ENCODE assay signal across 16 cellular contexts in genomic region chr3:14368885-14369284, GRCh38. TPM values are rescaled to one million over a fixed set of nuclear protein-coding genes. Genes with fewer than 3 reads are reported as not detected.
DNase-seq lines count a peak whose midpoint lies in the region; ATAC-seq and TF ChIP-seq lines count a peak whose summit lies in the region.
"Had no signal": no experiment of that assay in that cellular context is flagged by ENCODE, and none has a peak within 500 bp of the region (broad histone marks: within the 10 kb centered on the region; RNA-seq: fewer than 3 reads in every experiment).

No MANE protein-coding gene starts in this region.

- no peak overlapping the region for H3K27ac ChIP-seq in right cardiac atrium (ENCODE audit: low read length)
- no peak overlapping the region for H3K27ac ChIP-seq in left ventricle myocardium inferior (replicated peaks)
- H3K27ac ChIP-seq: 22Rv1, BLaER1 had no signal

- H3K9me3 ChIP-seq in right cardiac atrium (ENCODE audit: control insufficient read depth, low read length): no peaks in the 10 kb centered on the region
- H3K9me3 ChIP-seq in left ventricle myocardium inferior (replicated peaks): no peaks in the 10 kb centered on the region
- H3K9me3 ChIP-seq: BLaER1, Caco-2, HAP-1 had no signal

- H3K4me1 Mint-ChIP-seq in WTC11: peaks cover 45% of the 10 kb centered on the region
- H3K4me1 Mint-ChIP-seq in dendritic cell treated with granulocyte-macrophage colony-stimulating factor and Interleukin-4, amounts not matched to agents 40 ng/mL and 50 ng/mL, for 4 days (ENCODE audit: low read depth): peaks cover 80% of the 10 kb centered on the region
- H3K4me1 Mint-ChIP-seq in activated T-cell treated with anti-CD3 and anti-CD28 coated beads, Interleukin-2, amount 50 U/mL, for 72 hours (ENCODE audit: low read depth): no peaks in the 10 kb centered on the region
- H3K4me1 Mint-ChIP-seq: B cell had no signal

- no peak overlapping the region for H3K4me3 ChIP-seq in right cardiac atrium (ENCODE audit: low read length)
- H3K4me3 ChIP-seq in left ventricle myocardium inferior: no peak overlapping the region
- H3K4me3 ChIP-seq: BLaER1, HAP-1 had no signal

- no peaks in the 10 kb centered on the region for H3K36me3 ChIP-seq in left ventricle myocardium inferior
- H3K36me3 ChIP-seq: BLaER1, HAP-1 had no signal

- CTCF ChIA-PET in WTC11 (lab: Charles Lee): interaction anchor here (0.6 to 3.4 kb wide), 18 partner anchors 11 to 165 kb away, joined by 3 to 47 read pairs (median 4); partner anchors contain the start of gene SLC6A6

- H3K36me3 Mint-ChIP-seq in WTC11: no peaks in the 10 kb centered on the region
- H3K36me3 Mint-ChIP-seq in dendritic cell treated with granulocyte-macrophage colony-stimulating factor and Interleukin-4, amounts not matched to agents 40 ng/mL and 50 ng/mL, for 4 days (ENCODE audit: low read depth): no peaks in the 10 kb centered on the region
- no peaks in the 10 kb centered on the region for H3K36me3 Mint-ChIP-seq in activated T-cell treated with anti-CD3 and anti-CD28 coated beads, Interleukin-2, amount 50 U/mL, for 72 hours (ENCODE audit: insufficient read depth in 2 of 2)
- H3K36me3 Mint-ChIP-seq: CD4-positive, CD25-positive, alpha-beta regulatory T cell; CD8-positive, alpha-beta T cell had no signal

- H3K4me1 ChIP-seq in right cardiac atrium (ENCODE audit: control insufficient read depth, insufficient read depth, low read length) (peaks cover 14% of the 10 kb centered on the region), left ventricle myocardium inferior (peaks cover 47% of the 10 kb centered on the region)

- POLR2A ChIA-PET in WTC11 (lab: Charles Lee): no interaction called here

- H3K9me3 Mint-ChIP-seq in WTC11: no peaks in the 10 kb centered on the region
- no peaks in the 10 kb centered on the region for H3K9me3 Mint-ChIP-seq in dendritic cell treated with granulocyte-macrophage colony-stimulating factor and Interleukin-4, amounts not matched to agents 40 ng/mL and 50 ng/mL, for 4 days
- H3K9me3 Mint-ChIP-seq in activated T-cell treated with anti-CD3 and anti-CD28 coated beads, Interleukin-2, amount 50 U/mL, for 72 hours: no peaks in the 10 kb centered on the region
- H3K9me3 Mint-ChIP-seq: CD4-positive, CD25-positive, alpha-beta regulatory T cell; CD8-positive, alpha-beta T cell had no signal

- no peak overlapping the region for H3K27ac Mint-ChIP-seq in WTC11
- peak overlapping the region; percentile 61 for H3K27ac Mint-ChIP-seq in dendritic cell treated with granulocyte-macrophage colony-stimulating factor and Interleukin-4, amounts not matched to agents 40 ng/mL and 50 ng/mL, for 4 days
- no peak overlapping the region for H3K27ac Mint-ChIP-seq in activated T-cell treated with anti-CD3 and anti-CD28 coated beads, Interleukin-2, amount 50 U/mL, for 72 hours
- H3K27ac Mint-ChIP-seq: B cell; CD4-positive, CD25-positive, alpha-beta regulatory T cell; CD8-positive, alpha-beta T cell had no signal

- H3K27me3 Mint-ChIP-seq in WTC11 (ENCODE audit: low read depth): peaks cover 2% of the 10 kb centered on the region; the same call in 1 of the 2 replicates
- H3K27me3 Mint-ChIP-seq in dendritic cell treated with granulocyte-macrophage colony-stimulating factor and Interleukin-4, amounts not matched to agents 40 ng/mL and 50 ng/mL, for 4 days: peaks cover 24% of the 10 kb centered on the region
- H3K27me3 Mint-ChIP-seq in activated T-cell treated with anti-CD3 and anti-CD28 coated beads, Interleukin-2, amount 50 U/mL, for 72 hours (ENCODE audit: low read depth): no peaks in the 10 kb centered on the region

- ATAC-seq in right cardiac atrium: no peak
- ATAC-seq in WTC11: no peak
- ATAC-seq in activated T-cell treated with anti-CD3 and anti-CD28 coated beads, Interleukin-2, amount 50 U/mL, for 72 hours (replicated peaks in 1 of 2): no peak
- no peak for ATAC-seq in HG02970 (IDR thresholded peaks at IDR 0.05; ENCODE audit: low FRiP score, unreplicated experiment)
- ATAC-seq: CD8-positive, alpha-beta T cell had no signal

- intact Hi-C loops in right cardiac atrium (cut with DNase I): no loop called here
- intact Hi-C loops in left ventricle myocardium inferior (cut with micrococcal nuclease): no loop called here
- intact Hi-C loops in dendritic cell treated with granulocyte-macrophage colony-stimulating factor and Interleukin-4, amounts not matched to agents 40 ng/mL and 50 ng/mL, for 4 days (cut with micrococcal nuclease): no loop called here

- H3K27me3 ChIP-seq in right cardiac atrium (ENCODE audit: control insufficient read depth, insufficient read depth) (no peaks in the 10 kb centered on the region), left ventricle myocardium inferior (ENCODE audit: low read depth) (peaks cover 44% of the 10 kb centered on the region)
- H3K27me3 ChIP-seq: BLaER1 had no signal

- DNase-seq in right cardiac atrium (peak in 2 of 3 donors; percentile 6 to 16), left ventricle myocardium inferior (no peak), WTC11 (ENCODE audit: low spot score) (no peak), cerebellar cortex (ENCODE audit: low spot score) (no peak)
- DNase-seq in activated T-cell treated with anti-CD3 and anti-CD28 coated beads, Interleukin-2, amount 50 U/mL, for 72 hours: no peak
- DNase-seq: CD4-positive, CD25-positive, alpha-beta regulatory T cell; CD8-positive, alpha-beta T cell; DND-41; GOT3 had no signal

- H3K4me3 Mint-ChIP-seq in WTC11: no peak overlapping the region
- H3K4me3 Mint-ChIP-seq in dendritic cell treated with granulocyte-macrophage colony-stimulating factor and Interleukin-4, amounts not matched to agents 40 ng/mL and 50 ng/mL, for 4 days: no peak overlapping the region
- H3K4me3 Mint-ChIP-seq in activated T-cell treated with anti-CD3 and anti-CD28 coated beads, Interleukin-2, amount 50 U/mL, for 72 hours: no peak overlapping the region
- H3K4me3 Mint-ChIP-seq: B cell; CD4-positive, CD25-positive, alpha-beta regulatory T cell; CD8-positive, alpha-beta T cell had no signal

- WGBS in right cardiac atrium: 87% methylated on average over 2 of the region's 2 CpGs

- TF ChIP-seq CTCF in left ventricle myocardium inferior (IDR thresholded peaks at IDR 0.05; ENCODE audit: borderline replicate concordance) (no peak), WTC11 (IDR thresholded peaks at IDR 0.05) (no peak)

TF ChIP-seq in WTC11, 78 proteins besides CTCF, POLR2A, EP300 and RAD21:
- TF ChIP-seq MLX (CRISPR knock-in tag; IDR thresholded peaks at IDR 0.05) (no peak), HMGA2 (CRISPR knock-in tag; IDR thresholded peaks at IDR 0.05) (peak; percentile 60; the same call in 1 of the 2 replicates)
TF ChIP-seq in WTC11: peak in this region for 1.

RNA-seq across cellular contexts. Expression of gene SLC6A6, which starts 33.5 kb away (rescaled TPM):
- 100 to 1,000 TPM in 1 of 4 donors, 10 to 100 TPM in 3; 21.3 to 106 (median 38.4) TPM for total RNA-seq in right cardiac atrium
- 23.7 TPM for polyA plus RNA-seq in right cardiac atrium
- total RNA-seq in left ventricle myocardium inferior: 35.4 TPM
- 144 to 211 TPM (median 147 TPM) in 3 replicates for total RNA-seq in WTC11 (2021)
- 10 to 100 TPM; 35.4 to 39.2 TPM for total RNA-seq in activated T-cell treated with anti-CD3 and anti-CD28 coated beads, Interleukin-2, amount 50 U/mL, for 72 hours

Comparison
In these comparisons a context has a peak if more than half of its experiments do, and no peak if none do; other contexts are left out.
1. DNase-seq: peak in right cardiac atrium (2 of 3); none in left ventricle myocardium inferior (single experiment), WTC11 (single experiment), activated T-cell treated with anti-CD3 and anti-CD28 coated beads, Interleukin-2, amount 50 U/mL, for 72 hours (0 of 2) and cerebellar cortex (single experiment).